ENCODE assay signal across 36 cellular contexts in genomic region chr3:144344925-144345548, GRCh38.
DNase-seq lines count a peak whose midpoint lies in the region; ATAC-seq, FAIRE-seq and TF ChIP-seq lines count a peak whose summit lies in the region.
"Had no signal": no experiment of that assay in that cellular context is flagged by ENCODE, and none has a peak within 500 bp of the region (broad histone marks: within the 10 kb centered on the region; RNA-seq: fewer than 3 reads in every experiment).

No MANE protein-coding gene starts in this region.

- peak overlapping the region; percentile 26 to 63 (median 57) for H3K4me2 ChIP-seq in BLaER1 treated with 17β-estradiol and CSF1 and Interleukin-3, amounts not matched to agents 10 nM and 100 nM
- H3K4me2 ChIP-seq in H1 (ENCODE audit: insufficient read depth in 1 of 2, low read depth in 2 of 2, low read length in 2 of 2) = no peak overlapping the region
- no peak overlapping the region for H3K4me2 ChIP-seq in MM.1S (ENCODE audit: low read depth, low read length)

- no peaks in the 10 kb centered on the region for H3K23me2 ChIP-seq in H1 (ENCODE audit: low read depth, low read length)

- H3K9me2 ChIP-seq in MM.1S (replicated peaks; ENCODE audit: insufficient read depth, low read length) = no peaks in the 10 kb centered on the region

- H4K8ac ChIP-seq in H1 (ENCODE audit: extremely low read depth, insufficient read depth, low read length) = no peak overlapping the region

- no peaks in the 10 kb centered on the region for H3K79me2 ChIP-seq in H1 (ENCODE audit: control insufficient read depth in 1 of 2, insufficient read depth in 2 of 2, low read length in 2 of 2)
- H3K79me2 ChIP-seq in MM.1S (ENCODE audit: low read length) = no peaks in the 10 kb centered on the region
- H3K79me2 ChIP-seq: parathyroid adenoma had no signal

- no peak overlapping the region for H3K9ac ChIP-seq in BLaER1 treated with 17β-estradiol and CSF1 and Interleukin-3, amounts not matched to agents 10 nM and 100 nM
- no peak overlapping the region for H3K9ac ChIP-seq in H1 (replicated peaks in 1 of 4; ENCODE audit: extremely low read depth in 1 of 4, low read depth in 3 of 4, low read length in 3 of 4)
- H3K9ac ChIP-seq in MM.1S (ENCODE audit: low read length) = no peak overlapping the region
- H3K9ac ChIP-seq: parathyroid adenoma had no signal

- TF ChIP-seq CTCF in H1 (IDR thresholded peaks at IDR 0.05; ENCODE audit: control extremely low read depth in 1 of 3, insufficient read depth in 1 of 3, low read depth in 1 of 3, low read length in 3 of 3) (no peak), MM.1S (IDR thresholded peaks at IDR 0.05; ENCODE audit: low read length) (no peak)

- H2BK120ac ChIP-seq in H1 (replicated peaks; ENCODE audit: low read depth, low read length) = no peak overlapping the region

- H3K27me3 ChIP-seq in BLaER1 treated with 17β-estradiol and CSF1 and Interleukin-3, amounts not matched to agents 10 nM and 100 nM = peaks cover 0 to 73% (median 5%) of the 10 kb centered on the region in 11 experiments; a peak in 8 of 22 replicates
- no peaks in the 10 kb centered on the region for H3K27me3 ChIP-seq in H1 (replicated peaks in 1 of 4; ENCODE audit: control insufficient read depth in 3 of 4, extremely low read depth in 1 of 4, insufficient read depth in 3 of 4, low read length in 3 of 4)
- no peaks in the 10 kb centered on the region for H3K27me3 ChIP-seq in MM.1S (replicated peaks; ENCODE audit: insufficient read depth, low read length)
- H3K27me3 ChIP-seq: spleen, uterus had no signal

- no peak for ATAC-seq in HG02588 (IDR thresholded peaks at IDR 0.05; ENCODE audit: unreplicated experiment)
- ATAC-seq: CD8-positive, alpha-beta T cell; effector memory CD8-positive, alpha-beta T cell; HCT116; stimulated activated naive CD8-positive, alpha-beta T cell treated with anti-CD3 and anti-CD28 coated beads, Interleukin-15, amount 100 ng/mL, for 72 hours had no signal

- no peaks in the 10 kb centered on the region for H3K36me3 ChIP-seq in BLaER1 treated with 17β-estradiol and CSF1 and Interleukin-3, amounts not matched to agents 10 nM and 100 nM
- no peaks in the 10 kb centered on the region for H3K36me3 ChIP-seq in H1 (ENCODE audit: control insufficient read depth in 2 of 4, insufficient read depth in 4 of 4, low read length in 3 of 4)
- no peaks in the 10 kb centered on the region for H3K36me3 ChIP-seq in MM.1S (replicated peaks; ENCODE audit: insufficient read depth, low read length)
- H3K36me3 ChIP-seq: left ventricle myocardium inferior, spleen, thoracic aorta, uterus had no signal

- H2AFZ ChIP-seq in H1 (ENCODE audit: low read length) (no peak overlapping the region), MM.1S (ENCODE audit: low read length) (no peak overlapping the region)
- H2AFZ ChIP-seq: parathyroid adenoma had no signal

- no peak overlapping the region for H3K4me3 ChIP-seq in BLaER1 treated with 17β-estradiol and CSF1 and Interleukin-3, amounts not matched to agents 10 nM and 100 nM
- H3K4me3 ChIP-seq in H1 (ENCODE audit: extremely low read depth in 1 of 4, insufficient read depth in 2 of 4, low read depth in 3 of 4, low read length in 4 of 4) = no peak overlapping the region
- no peak overlapping the region for H3K4me3 ChIP-seq in MM.1S (ENCODE audit: low read length)
- H3K4me3 ChIP-seq: left ventricle myocardium inferior, spleen, thoracic aorta, uterus had no signal

- H3K4ac ChIP-seq in H1 (replicated peaks; ENCODE audit: insufficient read length, low read depth, low read length) = no peak overlapping the region

- CTCF ChIA-PET in H1 (lab: Charles Lee; ENCODE audit: partially characterized antibody) = no interaction called here

- peak overlapping the region; percentile 34; the same call in 1 of the 2 replicates for H2AK5ac ChIP-seq in H1 (ENCODE audit: low read depth, low read length)

- TF ChIP-seq RAD21 in H1 (IDR thresholded peaks at IDR 0.05 in 1 of 2, conservative IDR thresholded peaks at IDR 0.05 in 1 of 2; ENCODE audit: low read depth in 2 of 2, low read length in 2 of 2) = no peak

- no peak overlapping the region for H2BK15ac ChIP-seq in H1 (ENCODE audit: low read length)

- H3F3A ChIP-seq in MM.1S (ENCODE audit: insufficient read depth, low read length) = no peaks in the 10 kb centered on the region

- H3K79me1 ChIP-seq in H1 (ENCODE audit: low read depth, low read length) = no peaks in the 10 kb centered on the region

- FAIRE-seq in H1 (lab: Jason Lieb, UNC) = no peak
- FAIRE-seq: A204.1, RCC 7860, TTC549 had no signal

- H3K23ac ChIP-seq in H1 (ENCODE audit: insufficient read length) = no peak overlapping the region

- no peak overlapping the region for H2BK20ac ChIP-seq in H1 (ENCODE audit: low read length)

- TF ChIP-seq EP300 in H1 (IDR thresholded peaks at IDR 0.05; ENCODE audit: borderline replicate concordance in 1 of 2, low read depth in 2 of 2, low read length in 2 of 2) = no peak

- DNase-seq in Kasumi-1 (lab: John Stamatoyannopoulos, UW) (peak; percentile 51 to 75), SIG-M5 treated with dmso at 0.1 percent for 504 hours (lab: John Stamatoyannopoulos, UW; ENCODE audit: unreplicated experiment) (peak; percentile 67), H1 (ENCODE audit: low read depth in 1 of 2, low spot score in 2 of 2) (no peak), MM.1S (no peak), T-helper 9 cell (no peak)
- no peak for DNase-seq in activated naive CD4-positive, alpha-beta T cell treated with Interleukin-2 at 50 U/mL for 16 hours
- DNase-seq: activated CD4-positive, alpha-beta T cell treated with anti-CD3 and anti-CD28 coated beads, Interleukin-2, amount 50 U/mL, for 48 hours; activated CD4-positive, CD25-positive, alpha-beta regulatory T cell treated with anti-CD3 and anti-CD28 coated beads, Interleukin-2, amount 50 U/mL, for 72 hours; activated naive CD4-positive, alpha-beta T cell; caudate nucleus; CD8-positive, alpha-beta T cell; cortex of kidney; DMS 273 treated with DMSO at 0.1 percent for 48 hours; effector memory CD8-positive, alpha-beta T cell; erythroblast; islet precursor cell; left ventricle myocardium inferior; mesenchymal stem cell; NCI-H1105 treated with DMSO at 0.1 percent for 48 hours; NCI-H1930; NCI-H524 treated with DMSO at 0.1 percent for 48 hours; NK-92 treated with Interleukin-12 subunit alpha and Interleukin-12 subunit beta, amount 100 ng/mL, for 24 hours; SHP77 treated with DMSO at 0.1 percent for 48 hours; spleen; stimulated activated CD4-positive, alpha-beta T cell treated with anti-CD3 and anti-CD28 coated beads, Interleukin-2, amount 100 ng/mL, for 24 hours; stimulated activated naive CD8-positive, alpha-beta T cell treated with anti-CD3 and anti-CD28 coated beads, Interleukin-15, amount 100 ng/mL, for 72 hours; T-helper 1 cell; uterus had no signal

- no peak overlapping the region for H3K14ac ChIP-seq in H1 (ENCODE audit: insufficient read length)

- no peak overlapping the region for H2BK5ac ChIP-seq in H1 (ENCODE audit: low read depth, low read length)

- no peak for TF ChIP-seq POLR2A in H1 (IDR thresholded peaks at IDR 0.05; ENCODE audit: control extremely low read depth in 1 of 2, low read depth in 2 of 2, low read length in 2 of 2)

- H2BK12ac ChIP-seq in H1 (ENCODE audit: low read depth, low read length) = no peak overlapping the region

- no peaks in the 10 kb centered on the region; a peak in 1 of 22 replicates for H4K20me1 ChIP-seq in BLaER1 treated with 17β-estradiol and CSF1 and Interleukin-3, amounts not matched to agents 10 nM and 100 nM
- H4K20me1 ChIP-seq in H1 (replicated peaks in 1 of 2; ENCODE audit: control insufficient read depth in 1 of 2, insufficient read depth in 2 of 2, low read length in 2 of 2) = no peaks in the 10 kb centered on the region
- no peaks in the 10 kb centered on the region for H4K20me1 ChIP-seq in MM.1S (ENCODE audit: insufficient read depth, low read length)

- POLR2A ChIA-PET in H1 (lab: Charles Lee; ENCODE audit: partially characterized antibody) = no interaction called here

- 64% methylated on average over 2 of the region's 2 CpGs; no CpG with 5 or more reads in 1 of the 2 experiments for WGBS in H1 (ENCODE audit: extremely low coverage in 1 of 2, insufficient coverage in 1 of 2, insufficient read length in 1 of 2, insufficient replicate concordance in 2 of 2, low coverage in 1 of 2, low lambda C conversion rate in 2 of 2, missing lambda C conversion rate in 1 of 2), 2 experiments

- H4K5ac ChIP-seq in H1 (ENCODE audit: insufficient read length, low read depth, low read length) = no peak overlapping the region

- H4K91ac ChIP-seq in H1 (replicated peaks; ENCODE audit: insufficient read length, low read length) = no peak overlapping the region

- H3K27ac ChIP-seq in BLaER1 treated with 17β-estradiol and CSF1 and Interleukin-3, amounts not matched to agents 10 nM and 100 nM = no peak overlapping the region
- H3K27ac ChIP-seq in H1 (ENCODE audit: low read depth, low read length) (no peak overlapping the region), MM.1S (ENCODE audit: low read length) (no peak overlapping the region)
- H3K27ac ChIP-seq: left ventricle myocardium inferior, parathyroid adenoma, spleen, thoracic aorta, uterus had no signal

- no peak overlapping the region for H3K56ac ChIP-seq in H1 (replicated peaks; ENCODE audit: insufficient read length, low read depth, low read length)

- no peaks in the 10 kb centered on the region for H3K9me3 ChIP-seq in BLaER1 treated with 17β-estradiol and CSF1 and Interleukin-3, amounts not matched to agents 10 nM and 100 nM (replicated peaks in 1 of 11)
- no peaks in the 10 kb centered on the region for H3K9me3 ChIP-seq in H1 (ENCODE audit: insufficient read depth in 2 of 2, low read depth in 1 of 2, low read length in 1 of 2)
- no peaks in the 10 kb centered on the region for H3K9me3 ChIP-seq in MM.1S (replicated peaks; ENCODE audit: insufficient read depth, low read length)
- H3K9me3 ChIP-seq: left ventricle myocardium inferior, spleen, thoracic aorta, uterus had no signal

- peaks cover 9 to 13% (median 10%) of the 10 kb centered on the region in 10 experiments for H3K4me1 ChIP-seq in BLaER1 treated with 17β-estradiol and CSF1 and Interleukin-3, amounts not matched to agents 10 nM and 100 nM
- H3K4me1 ChIP-seq in H1 (replicated peaks in 1 of 4; ENCODE audit: control insufficient read depth in 3 of 4, insufficient read depth in 4 of 4, low read length in 3 of 4) (peaks cover 0 to 2% (median 0%) of the 10 kb centered on the region in 4 experiments; a peak in 2 of 7 replicates), MM.1S (ENCODE audit: low read length) (no peaks in the 10 kb centered on the region)
- H3K4me1 ChIP-seq: left ventricle myocardium inferior, parathyroid adenoma, spleen, uterus had no signal

- H3K18ac ChIP-seq in H1 (ENCODE audit: extremely low read depth, low read length) = no peak overlapping the region

TF ChIP-seq in H1, 55 proteins besides CTCF, POLR2A, EP300 and RAD21:
- no peak for TF ChIP-seq E2F6 (IDR thresholded peaks at IDR 0.05)
- TF ChIP-seq TEAD4 (IDR thresholded peaks at IDR 0.05; ENCODE audit: low read depth, low read length) = peak; percentile 65; the same call in 1 of the 2 replicates

Comparison
In these comparisons a context has a peak if more than half of its experiments do, and no peak if none do; other contexts are left out.
1. H3K4me2 ChIP-seq: peak in BLaER1 treated with 17β-estradiol and CSF1 and Interleukin-3, amounts not matched to agents 10 nM and 100 nM (11 of 11); none in H1 (0 of 2) and MM.1S (single experiment).
2. DNase-seq: peak in Kasumi-1 (2 of 2) and SIG-M5 treated with dmso at 0.1 percent for 504 hours (single experiment); none in H1 (0 of 2), activated naive CD4-positive, alpha-beta T cell treated with Interleukin-2 at 50 U/mL for 16 hours (single experiment), MM.1S (single experiment) and T-helper 9 cell (single experiment).